In genomic region chr5:43312076-43312620, GRCh38 we compare ENCODE assay signal across 8 cellular contexts. TPM values are rescaled to one million over a fixed set of nuclear protein-coding genes. Genes with fewer than 3 reads are reported as not detected.
DNase-seq lines count a peak whose midpoint lies in the region; ATAC-seq and TF ChIP-seq lines count a peak whose summit lies in the region.

No MANE protein-coding gene starts in this region.

- no peak for ATAC-seq in activated CD4-positive, alpha-beta T cell treated with anti-CD3 and anti-CD28 coated beads for 36 hours
- ATAC-seq in activated CD8-positive, alpha-beta T cell treated with anti-CD3 and anti-CD28 coated beads for 36 hours, result no peak
- ATAC-seq in thoracic aorta (ENCODE audit: insufficient number of reproducible peaks, low FRiP score, low read depth), result no peak
- no peak for ATAC-seq in HG03442 (IDR thresholded peaks at IDR 0.05; ENCODE audit: unreplicated experiment)

- H3K27ac ChIP-seq in iPS-20b (ENCODE audit: low read length) (peak overlapping the region; percentile 35), thoracic aorta (no peak overlapping the region)

- H3K4me3 Mint-ChIP-seq in activated CD4-positive, alpha-beta T cell treated with anti-CD3 and anti-CD28 coated beads for 36 hours, result peak overlapping the region; percentile 93
- peak overlapping the region; percentile 98 for H3K4me3 Mint-ChIP-seq in activated CD8-positive, alpha-beta T cell treated with anti-CD3 and anti-CD28 coated beads for 36 hours

- H3K4me1 ChIP-seq in iPS-20b (ENCODE audit: insufficient read depth, low read length) (peaks cover 22% of the 10 kb centered on the region; the same call in 1 of the 2 replicates), thoracic aorta (ENCODE audit: control insufficient read depth in 1 of 2, low read depth in 2 of 2) (peaks cover 11 to 23% of the 10 kb centered on the region in 2 donors)

- peaks cover 49% of the 10 kb centered on the region for H3K36me3 Mint-ChIP-seq in activated CD4-positive, alpha-beta T cell treated with anti-CD3 and anti-CD28 coated beads for 36 hours (ENCODE audit: low read depth)
- peaks cover 45% of the 10 kb centered on the region for H3K36me3 Mint-ChIP-seq in activated CD8-positive, alpha-beta T cell treated with anti-CD3 and anti-CD28 coated beads for 36 hours (ENCODE audit: low read depth)

- H3K27me3 Mint-ChIP-seq in activated CD4-positive, alpha-beta T cell treated with anti-CD3 and anti-CD28 coated beads for 36 hours, result no peaks in the 10 kb centered on the region
- no peaks in the 10 kb centered on the region for H3K27me3 Mint-ChIP-seq in activated CD8-positive, alpha-beta T cell treated with anti-CD3 and anti-CD28 coated beads for 36 hours

- no peak for DNase-seq in activated CD4-positive, alpha-beta T cell treated with anti-CD3 and anti-CD28 coated beads for 36 hours
- DNase-seq in activated CD4-positive, alpha-beta T cell treated with anti-CD3 and anti-CD28 coated beads, Interleukin-2, amount 50 U/mL, for 48 hours, result no peak
- DNase-seq in activated CD8-positive, alpha-beta T cell treated with anti-CD3 and anti-CD28 coated beads for 36 hours, result no peak
- no peak for DNase-seq in thoracic aorta (ENCODE audit: low spot score)
- no peak for DNase-seq in AML-193 (lab: John Stamatoyannopoulos, UW)
- DNase-seq in NCI-H187 (lab: John Stamatoyannopoulos, UW), result no peak

- POLR2A ChIA-PET in activated CD4-positive, alpha-beta T cell treated with anti-CD3 and anti-CD28 coated beads for 36 hours (lab: Charles Lee), result interaction anchor here (0.6 to 2.9 kb wide), 8 partner anchors 8 to 323 kb away, joined by 3 to 34 read pairs (median 5); partner anchors contain the start of genes TMEM267 and ZNF131
- POLR2A ChIA-PET in activated CD8-positive, alpha-beta T cell treated with anti-CD3 and anti-CD28 coated beads for 36 hours (lab: Charles Lee), result interaction anchor here (0.7 to 3.5 kb wide), 16 partner anchors 17 to 305 kb away, joined by 3 to 23 read pairs (median 4); partner anchors contain the start of genes TMEM267 and ZNF131

- H3K4me1 Mint-ChIP-seq in activated CD4-positive, alpha-beta T cell treated with anti-CD3 and anti-CD28 coated beads for 36 hours, result peaks cover 76% of the 10 kb centered on the region
- peaks cover 70% of the 10 kb centered on the region for H3K4me1 Mint-ChIP-seq in activated CD8-positive, alpha-beta T cell treated with anti-CD3 and anti-CD28 coated beads for 36 hours (ENCODE audit: low read depth)

- H3K9me3 ChIP-seq in iPS-20b (ENCODE audit: insufficient read depth, low read depth, low read length) (no peaks in the 10 kb centered on the region), thoracic aorta (no peaks in the 10 kb centered on the region)

- H3K9me3 Mint-ChIP-seq in activated CD4-positive, alpha-beta T cell treated with anti-CD3 and anti-CD28 coated beads for 36 hours (ENCODE audit: low read depth), result peaks cover 11% of the 10 kb centered on the region
- H3K9me3 Mint-ChIP-seq in activated CD8-positive, alpha-beta T cell treated with anti-CD3 and anti-CD28 coated beads for 36 hours, result peaks cover 6% of the 10 kb centered on the region

- no peak for TF ChIP-seq CTCF in activated CD8-positive, alpha-beta T cell treated with anti-CD3 and anti-CD28 coated beads for 36 hours (IDR thresholded peaks at IDR 0.05)
- no peak for TF ChIP-seq CTCF in thoracic aorta (IDR thresholded peaks at IDR 0.05)

- H3K27me3 ChIP-seq in iPS-20b (ENCODE audit: insufficient read depth, low read length) (no peaks in the 10 kb centered on the region), thoracic aorta (replicated peaks; ENCODE audit: insufficient read depth) (no peaks in the 10 kb centered on the region)

- intact Hi-C loops in activated CD4-positive, alpha-beta T cell treated with anti-CD3 and anti-CD28 coated beads for 36 hours (cut with DNase I, micrococcal nuclease), result loop anchor here (2.0 to 10.0 kb wide), 5 partner anchors 77 to 1493 kb away; partner anchors contain the start of genes C5orf34 (in 1 of the 2), MRPS30 (in 1 of the 2) and PAIP1 (in 1 of the 2)
- intact Hi-C loops in activated CD8-positive, alpha-beta T cell treated with anti-CD3 and anti-CD28 coated beads for 36 hours (cut with micrococcal nuclease), result loop anchor here (5.0 to 10.0 kb wide), 4 partner anchors 75 to 245 kb away; partner anchors contain the start of genes TMEM267 and ZNF131

- H3K36me3 ChIP-seq in iPS-20b (ENCODE audit: insufficient read depth, low read depth, low read length), result peaks cover 42% of the 10 kb centered on the region; the same call in 1 of the 2 replicates
- no peaks in the 10 kb centered on the region for H3K36me3 ChIP-seq in thoracic aorta

- peak overlapping the region; percentile 94; the same call in 1 of the 2 replicates for H3K9ac ChIP-seq in iPS-20b (ENCODE audit: low read depth, low read length)

- H3K27ac Mint-ChIP-seq in activated CD4-positive, alpha-beta T cell treated with anti-CD3 and anti-CD28 coated beads for 36 hours, result peak overlapping the region; percentile 96
- peak overlapping the region; percentile 98 for H3K27ac Mint-ChIP-seq in activated CD8-positive, alpha-beta T cell treated with anti-CD3 and anti-CD28 coated beads for 36 hours

- peak overlapping the region; percentile 92 for H3K4me3 ChIP-seq in iPS-20b (ENCODE audit: low read length)
- H3K4me3 ChIP-seq in thoracic aorta, result peak overlapping the region; percentile 94

- CTCF ChIA-PET in activated CD4-positive, alpha-beta T cell treated with anti-CD3 and anti-CD28 coated beads for 36 hours (lab: Charles Lee), result interaction anchor here (0.6 to 2.7 kb wide), 11 partner anchors 16 to 271 kb away, joined by 3 to 17 read pairs (median 3); partner anchors contain the start of genes TMEM267 and ZNF131
- CTCF ChIA-PET in activated CD8-positive, alpha-beta T cell treated with anti-CD3 and anti-CD28 coated beads for 36 hours (lab: Charles Lee), result interaction anchor here (0.8 to 3.7 kb wide), 12 partner anchors 13 to 271 kb away, joined by 3 to 36 read pairs (median 4); partner anchors contain the start of genes TMEM267 and ZNF131

RNA-seq across cellular contexts. Expression of gene HMGCS1, which starts 1.1 kb away (rescaled TPM):
- total RNA-seq in activated CD4-positive, alpha-beta T cell treated with anti-CD3 and anti-CD28 coated beads for 36 hours, result 100 to 1,000 TPM in 1 of 2 experiments, 10 to 100 TPM in 1; 95.2 to 102 TPM
- total RNA-seq in activated CD8-positive, alpha-beta T cell treated with anti-CD3 and anti-CD28 coated beads for 36 hours, result 10 to 100 TPM; 63.6 to 65.7 TPM
- total RNA-seq in thoracic aorta, result 10 to 100 TPM; 13.3 to 17.6 TPM
